8 cellular contexts compared by ENCODE assay signal in genomic region chr10:37857287-37858211, GRCh38. TPM values are rescaled to one million over a fixed set of nuclear protein-coding genes. Genes with fewer than 3 reads are reported as not detected.
DNase-seq lines count a peak whose midpoint lies in the region; ATAC-seq, FAIRE-seq and TF ChIP-seq lines count a peak whose summit lies in the region.

Gene ZNF248 (minus strand): TSS chr10:37857610. CDS start chr10:37856310, 1,300 bp downstream.

- peak; percentile 82 for DNase-seq in GM12892 (ENCODE audit: insufficient read length)
- peak; percentile 98 for DNase-seq in NCI-H1436 (lab: John Stamatoyannopoulos, UW)
- DNase-seq in SW480 (ENCODE audit: low spot score), result peak; percentile 95
- peak; percentile 97 to 99 (median 98) for DNase-seq in adrenal gland
- DNase-seq in heart left ventricle, result peak; percentile 96 to 98 (median 97)
- DNase-seq in pulmonary artery endothelial cell (ENCODE audit: low read depth, low spot score), result peak; percentile 91
- DNase-seq in uterus, result peak; percentile 96 to 97

- TF ChIP-seq POLR2A in GM12892 (IDR thresholded peaks at IDR 0.05; ENCODE audit: low read depth, low read length), result peak; percentile 98
- peak; percentile 97 to 98 for TF ChIP-seq POLR2A in adrenal gland (IDR thresholded peaks at IDR 0.05)
- TF ChIP-seq POLR2A in heart left ventricle (IDR thresholded peaks at IDR 0.05), result peak; percentile 54 to 97
- TF ChIP-seq POLR2A in uterus (IDR thresholded peaks at IDR 0.05), result peak; percentile 94 to 100

- intact Hi-C loops in adrenal gland (cut with DNase I) (loop anchor here in 1 of 2 donors (10.0 kb wide), 1 partner anchor 237 kb away; the partner anchor contains the start of gene ZNF37A), heart left ventricle (cut with DNase I) (loop anchor here in 8 of 10 donors (1.0 to 10.0 kb wide), 11 partner anchors 115 to 237 kb away; partner anchors contain the start of genes ZNF25 (in 6 of the 8), ZNF37A (in 6 of the 8) and ZNF33A (in 4 of the 8)), uterus (cut with DNase I; ENCODE audit: low total_unique reads) (loop anchor here (10.0 kb wide), 1 partner anchor 117 kb away; the partner anchor contains the start of gene ZNF25)

- 1% methylated on average over 10 to 81 of the region's 81 CpGs for WGBS in adrenal gland, 4 donors
- WGBS in heart left ventricle, 4 donors, result 0 to 1% (median 0%) methylated on average over 58 to 81 of the region's 81 CpGs

- no peaks in the 10 kb centered on the region for H3K36me3 ChIP-seq in adrenal gland (replicated peaks in 1 of 2)
- peaks cover 0 to 11% (median 3%) of the 10 kb centered on the region in 9 donors for H3K36me3 ChIP-seq in heart left ventricle
- no peaks in the 10 kb centered on the region for H3K36me3 ChIP-seq in uterus

- ATAC-seq in HG02840 (IDR thresholded peaks at IDR 0.05; ENCODE audit: low FRiP score, unreplicated experiment), result peak; percentile 99
- peak; percentile 98 to 99 (median 99) for ATAC-seq in heart left ventricle

- no peaks in the 10 kb centered on the region for H3K9me3 ChIP-seq in adrenal gland (replicated peaks in 1 of 3)
- no peaks in the 10 kb centered on the region for H3K9me3 ChIP-seq in heart left ventricle
- no peaks in the 10 kb centered on the region for H3K9me3 ChIP-seq in uterus

- peak within 1 kb of the TSS; percentile 61 to 93 (median 72) for H3K4me3 ChIP-seq in adrenal gland
- H3K4me3 ChIP-seq in heart left ventricle, result peak within 1 kb of the TSS; percentile 57 to 99 (median 78)
- H3K4me3 ChIP-seq in uterus, result peak within 1 kb of the TSS; percentile 64 to 97

- FAIRE-seq in GM12892 (lab: Jason Lieb, UNC), result peak; percentile 100

- H3K4me1 ChIP-seq in adrenal gland (replicated peaks in 1 of 2), result peaks cover 7 to 32% of the 10 kb centered on the region in 2 donors
- peaks cover 0 to 34% (median 24%) of the 10 kb centered on the region in 12 donors for H3K4me1 ChIP-seq in heart left ventricle
- H3K4me1 ChIP-seq in uterus, result peaks cover 4% of the 10 kb centered on the region in 2 donors

- peak in 1 of 6 experiments; percentile 16 for TF ChIP-seq CTCF in adrenal gland (IDR thresholded peaks at IDR 0.05)
- peak in 3 of 12 donors; percentile 7 to 32 (median 14) for TF ChIP-seq CTCF in heart left ventricle (IDR thresholded peaks at IDR 0.05)
- peak in 1 of 4 experiments; percentile 14 for TF ChIP-seq CTCF in uterus (IDR thresholded peaks at IDR 0.05)

- no peaks in the 10 kb centered on the region for H3K27me3 ChIP-seq in adrenal gland
- no peaks in the 10 kb centered on the region for H3K27me3 ChIP-seq in heart left ventricle
- H3K27me3 ChIP-seq in uterus, result no peaks in the 10 kb centered on the region

- H3K27ac ChIP-seq in adrenal gland (peak within 1 kb of the TSS; percentile 98 to 100 (median 100)), heart left ventricle (peak within 1 kb of the TSS; percentile 97 to 100 (median 99)), uterus (peak within 1 kb of the TSS; percentile 100)

RNA-seq across cellular contexts. Expression of gene ZNF248, which starts in this region (rescaled TPM):
- polyA plus RNA-seq in GM12892 (2012; ENCODE audit: missing spikeins), result 12.9 TPM
- total RNA-seq in adrenal gland, result 10 to 100 TPM in 4 of 8 donors, 1 to 10 TPM in 4; 5.6 to 19.4 (median 10.3) TPM
- polyA plus RNA-seq in adrenal gland, result 10 to 100 TPM in 2 of 3 donors, 1 to 10 TPM in 1; 8.2 to 13.1 (median 11.9) TPM
- total RNA-seq in heart left ventricle, result 10 to 100 TPM in 3 of 9 donors, 1 to 10 TPM in 6; 6.3 to 14.7 (median 9.1) TPM
- 1 to 10 TPM; 5.0 to 5.7 TPM for polyA plus RNA-seq in heart left ventricle
- 3.9 and 5.9 TPM in 2 replicates for total RNA-seq in pulmonary artery endothelial cell
- 10 to 100 TPM in 3 of 4 donors, 1 to 10 TPM in 1; 7.2 to 51.2 (median 26.9) TPM for total RNA-seq in uterus

Comparison
In these comparisons a context has a peak if more than half of its experiments do, and no peak if none do; other contexts are left out.
1. Peak in every context shown above with its lines: DNase-seq, ATAC-seq, H3K4me3 ChIP-seq and H3K27ac ChIP-seq.